Comparison of ENCODE assay signal across 17 cellular contexts in the genomic region with DNA sequence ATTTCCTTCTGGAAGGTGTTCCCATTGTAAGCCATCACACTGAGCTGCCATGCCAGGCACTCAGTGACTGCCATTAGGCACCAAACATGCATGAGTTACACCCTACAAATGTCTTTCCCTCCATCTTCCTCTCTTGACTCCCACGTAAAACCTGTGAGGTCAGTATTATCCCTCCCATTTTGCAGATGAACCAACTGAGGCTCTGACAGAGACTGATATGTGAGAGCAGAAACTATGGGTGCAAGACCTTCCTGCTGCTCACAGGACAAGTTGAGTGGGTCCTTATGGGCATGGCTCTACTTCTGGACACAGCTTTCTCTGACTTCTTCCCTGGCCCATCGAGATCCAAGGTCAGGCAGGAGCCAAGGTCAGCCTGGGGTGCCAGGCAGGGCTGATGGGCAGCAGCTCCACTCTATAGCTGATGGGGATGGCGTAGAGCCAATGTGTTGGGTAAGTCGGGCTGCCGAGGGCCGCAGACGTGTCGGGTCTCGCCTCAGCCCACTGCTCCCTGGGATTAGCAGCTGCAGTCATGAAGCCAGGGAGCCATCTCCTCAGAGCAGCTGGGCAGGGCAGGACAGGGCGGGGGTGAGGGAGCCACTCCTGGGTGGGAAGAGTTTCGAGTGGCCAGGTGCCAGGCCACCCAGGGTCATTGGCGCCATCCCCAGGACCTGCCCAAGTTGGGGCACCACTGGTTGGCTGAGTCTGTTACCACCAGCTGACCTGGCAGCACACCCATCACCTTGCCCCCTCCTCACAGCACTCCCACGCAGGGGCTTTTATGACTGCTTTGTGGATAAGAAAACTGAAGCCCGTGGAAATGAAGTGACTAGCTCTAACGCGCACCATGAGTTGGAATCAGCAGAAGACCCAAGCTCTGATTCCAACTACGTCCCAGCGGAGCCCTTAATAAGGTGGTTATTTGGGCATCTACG.
DNase-seq lines count a peak whose midpoint lies in the region; ATAC-seq and TF ChIP-seq lines count a peak whose summit lies in the region.
"Had no signal": no experiment of that assay in that cellular context is flagged by ENCODE, and none has a peak within 500 bp of the region (broad histone marks: within the 10 kb centered on the region; RNA-seq: fewer than 3 reads in every experiment).

No MANE protein-coding gene starts in this region.

- H3K4me3 ChIP-seq in MG63 (no peak overlapping the region), SJCRH30 (no peak overlapping the region), gastrocnemius medialis (no peak overlapping the region)
- H3K4me3 ChIP-seq: stomach had no signal

- in situ Hi-C loops in gastrocnemius medialis (cut with MboI; ENCODE audit: low sequenced_read_pairs in 4 of 4): loop anchor here in 1 of 4 donors (25.0 kb wide), 1 partner anchor 236 kb away; no protein-coding TSS in a partner anchor

- ATAC-seq in HG02763 (IDR thresholded peaks at IDR 0.05; ENCODE audit: unreplicated experiment) (no peak), HG02840 (IDR thresholded peaks at IDR 0.05; ENCODE audit: low FRiP score, unreplicated experiment) (no peak), gastrocnemius medialis (no peak)
- ATAC-seq: left ventricle myocardium superior, sciatic nerve had no signal

- no peak overlapping the region for H3K27ac ChIP-seq in SJCRH30
- H3K27ac ChIP-seq in gastrocnemius medialis: no peak overlapping the region
- H3K27ac ChIP-seq: stomach had no signal

- peak; percentile 50 for DNase-seq in DMS153 treated with DMSO at 0.1 percent for 48 hours (lab: John Stamatoyannopoulos, UW; ENCODE audit: unreplicated experiment)
- DNase-seq in MG63: peak; percentile 88
- peak; percentile 75 to 78 for DNase-seq in SJCRH30
- DNase-seq in myocyte (ENCODE audit: low read depth): peak; percentile 87
- no peak for DNase-seq in gastrocnemius medialis
- no peak for DNase-seq in NCI-H187 treated with DMSO at 0.1 percent for 48 hours (lab: John Stamatoyannopoulos, UW)
- DNase-seq: erythroblast; GOT3; left ventricle myocardium superior; MV-4-11; NCI-H226; occipital lobe; stimulated activated CD4-positive, alpha-beta T cell treated with anti-CD3 and anti-CD28 coated beads, Interleukin-1b, Interleukin-23, amount 100 ng/mL, for 48 hours; stomach had no signal

- H3K4me1 ChIP-seq in SJCRH30: peaks cover 71% of the 10 kb centered on the region
- no peaks in the 10 kb centered on the region for H3K4me1 ChIP-seq in gastrocnemius medialis

- no peaks in the 10 kb centered on the region for H3K9me3 ChIP-seq in MG63
- no peaks in the 10 kb centered on the region for H3K9me3 ChIP-seq in SJCRH30 (replicated peaks)
- H3K9me3 ChIP-seq in gastrocnemius medialis: no peaks in the 10 kb centered on the region
- H3K9me3 ChIP-seq: stomach had no signal

- intact Hi-C loops in gastrocnemius medialis (cut with DNase I; ENCODE audit: low total_unique reads): no loop called here

- H3K27me3 ChIP-seq in MG63: no peaks in the 10 kb centered on the region
- no peaks in the 10 kb centered on the region for H3K27me3 ChIP-seq in SJCRH30
- no peaks in the 10 kb centered on the region for H3K27me3 ChIP-seq in gastrocnemius medialis
- H3K27me3 ChIP-seq: stomach had no signal

- TF ChIP-seq CTCF in gastrocnemius medialis (IDR thresholded peaks at IDR 0.05 in 4 of 5, conservative IDR thresholded peaks at IDR 0.05 in 1 of 5): no peak

- no peaks in the 10 kb centered on the region for H3K36me3 ChIP-seq in MG63
- H3K36me3 ChIP-seq in SJCRH30: no peaks in the 10 kb centered on the region
- no peaks in the 10 kb centered on the region for H3K36me3 ChIP-seq in gastrocnemius medialis
- H3K36me3 ChIP-seq: stomach had no signal

- TF ChIP-seq POLR2A in gastrocnemius medialis (IDR thresholded peaks at IDR 0.05): no peak

Comparison
In these comparisons a context has a peak if more than half of its experiments do, and no peak if none do; other contexts are left out.
1. DNase-seq: peak in DMS153 treated with DMSO at 0.1 percent for 48 hours (single experiment), MG63 (single experiment), SJCRH30 (2 of 2) and myocyte (single experiment); none in gastrocnemius medialis (0 of 2) and NCI-H187 treated with DMSO at 0.1 percent for 48 hours (single experiment).